ENCODE assay signal across 1 cellular context in the genomic region with DNA sequence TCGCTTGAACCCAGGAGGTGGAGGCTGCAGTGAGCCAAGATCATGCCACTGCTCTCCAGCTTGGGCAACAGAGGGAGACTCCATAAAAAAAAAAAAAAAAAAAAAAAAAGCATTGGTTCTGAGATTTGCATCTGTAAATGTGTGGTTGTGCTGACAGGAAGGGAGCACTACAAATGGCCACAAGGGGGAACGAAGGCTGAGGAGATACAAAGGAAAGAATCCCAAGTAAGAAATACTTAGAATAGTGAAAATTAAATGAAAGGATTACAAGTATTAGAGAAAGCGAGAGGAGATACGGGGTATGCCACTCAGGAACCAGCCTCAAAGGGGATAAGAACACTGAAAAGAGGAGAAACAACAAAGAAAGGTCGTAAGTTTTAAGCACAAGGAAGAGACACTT.
TF ChIP-seq lines count a peak whose summit lies in the region.

No MANE protein-coding gene starts in this region.

TF ChIP-seq in SK-N-SH treated with all-trans-retinoic acid at 6 μM for 48 hours, 23 proteins besides CTCF, POLR2A, EP300 and RAD21 (continued from another document):
- no peak for TF ChIP-seq CSRNP3 (CRISPR knock-in tag; IDR thresholded peaks at IDR 0.05)
- TF ChIP-seq SNAI2 (CRISPR knock-in tag; IDR thresholded peaks at IDR 0.05): no peak
- TF ChIP-seq TSHZ2 (CRISPR knock-in tag; IDR thresholded peaks at IDR 0.05): no peak
- TF ChIP-seq BACH2 (CRISPR knock-in tag; IDR thresholded peaks at IDR 0.05; ENCODE audit: borderline replicate concordance): no peak
- no peak for TF ChIP-seq ZNF70 (CRISPR knock-in tag; IDR thresholded peaks at IDR 0.05)
TF ChIP-seq in SK-N-SH treated with all-trans-retinoic acid at 6 μM for 48 hours: peak in this region for 0.
